In genomic region chr5:179319741-179320281, GRCh38 we compare ENCODE assay signal across 16 cellular contexts. TPM values are rescaled to one million over a fixed set of nuclear protein-coding genes. Genes with fewer than 3 reads are reported as not detected.
DNase-seq lines count a peak whose midpoint lies in the region; ATAC-seq and TF ChIP-seq lines count a peak whose summit lies in the region.
"Had no signal": no experiment of that assay in that cellular context is flagged by ENCODE, and none has a peak within 500 bp of the region (broad histone marks: within the 10 kb centered on the region; RNA-seq: fewer than 3 reads in every experiment).

No MANE protein-coding gene starts in this region.

- peak overlapping the region; percentile 13 for H3K4me2 ChIP-seq in skeletal muscle satellite cell (ENCODE audit: low read length)

- H3K4me1 ChIP-seq in skeletal muscle satellite cell (ENCODE audit: control insufficient read depth, insufficient read depth, low read length) = peaks cover 40% of the 10 kb centered on the region

- ATAC-seq in stimulated activated naive CD8-positive, alpha-beta T cell treated with anti-CD3 and anti-CD28 coated beads, Interleukin-15, Interleukin-2, amounts not matched to agents 100 U/mL and 50 U/mL, for 24 hours = no peak
- no peak for ATAC-seq in GM18505 (IDR thresholded peaks at IDR 0.05; ENCODE audit: unreplicated experiment)
- ATAC-seq: activated naive CD8-positive, alpha-beta T cell treated with anti-CD3 and anti-CD28 coated beads, Interleukin-2, amount 50 U/mL, for 24 hours; GM12878 had no signal

- H3K9me3 ChIP-seq in skeletal muscle satellite cell (replicated peaks; ENCODE audit: low read length) = peaks cover 6% of the 10 kb centered on the region
- H3K9me3 ChIP-seq: heart right ventricle had no signal

- H3K4me3 Mint-ChIP-seq in HFFc6 = peak overlapping the region; percentile 67
- H3K4me3 Mint-ChIP-seq: activated naive CD8-positive, alpha-beta T cell treated with anti-CD3 and anti-CD28 coated beads, Interleukin-2, amount 50 U/mL, for 24 hours had no signal

- H3K27me3 Mint-ChIP-seq in HFFc6 (ENCODE audit: insufficient read depth) = no peaks in the 10 kb centered on the region; the same call in 1 of the 2 replicates

- TF ChIP-seq POLR2A in GM18505 (IDR thresholded peaks at IDR 0.05; ENCODE audit: borderline replicate concordance, extremely low read depth, insufficient read depth, insufficient read length) = no peak

- no peak for TF ChIP-seq CTCF in HFFc6 (IDR thresholded peaks at IDR 0.05)
- no peak for TF ChIP-seq CTCF in cardiac fibroblast (IDR thresholded peaks at IDR 0.05; ENCODE audit: low read depth, low read length)

- peaks cover 8% of the 10 kb centered on the region for H3K36me3 Mint-ChIP-seq in HFFc6 (ENCODE audit: low read depth)

- peaks cover 53% of the 10 kb centered on the region for H3K4me1 Mint-ChIP-seq in HFFc6 (ENCODE audit: low read depth)
- H3K4me1 Mint-ChIP-seq: activated naive CD8-positive, alpha-beta T cell treated with anti-CD3 and anti-CD28 coated beads, Interleukin-2, amount 50 U/mL, for 24 hours had no signal

- no peaks in the 10 kb centered on the region for H3K27me3 ChIP-seq in skeletal muscle satellite cell (ENCODE audit: control insufficient read depth, insufficient read depth, low read length)
- H3K27me3 ChIP-seq: tibial nerve had no signal

- no peak overlapping the region for H3K4me3 ChIP-seq in cardiac fibroblast (replicated peaks in 1 of 2; ENCODE audit: low read depth in 2 of 2, low read length in 2 of 2)
- H3K4me3 ChIP-seq in skeletal muscle satellite cell (ENCODE audit: low read length) = no peak overlapping the region
- H3K4me3 ChIP-seq: GM12878, heart right ventricle, tibial nerve had no signal

- DNase-seq in HFFc6 (peak; percentile 60), cardiac fibroblast (ENCODE audit: low read depth in 2 of 2) (peak; percentile 60 to 73), kidney glomerular epithelial cell (lab: John Stamatoyannopoulos, UW) (peak; percentile 24), T-helper 2 cell (no peak), OCI-M1 (lab: John Stamatoyannopoulos, UW) (no peak)
- DNase-seq in stimulated activated naive CD8-positive, alpha-beta T cell treated with anti-CD3 and anti-CD28 coated beads, Interleukin-15, Interleukin-2, amounts not matched to agents 100 U/mL and 50 U/mL, for 24 hours = no peak
- DNase-seq: activated naive CD8-positive, alpha-beta T cell treated with anti-CD3 and anti-CD28 coated beads, Interleukin-2, amount 50 U/mL, for 24 hours; midbrain; MM.1S; small intestine had no signal

- peaks cover 8% of the 10 kb centered on the region for H3K9me3 Mint-ChIP-seq in HFFc6
- H3K9me3 Mint-ChIP-seq: activated naive CD8-positive, alpha-beta T cell treated with anti-CD3 and anti-CD28 coated beads, Interleukin-2, amount 50 U/mL, for 24 hours had no signal

- H3K9ac ChIP-seq in skeletal muscle satellite cell (ENCODE audit: low read depth, low read length) = peak overlapping the region; percentile 23

- peaks cover 7% of the 10 kb centered on the region for H3K36me3 ChIP-seq in skeletal muscle satellite cell (ENCODE audit: insufficient read depth, low read length)
- H3K36me3 ChIP-seq: heart right ventricle had no signal

- peak overlapping the region; percentile 93 for H3K27ac Mint-ChIP-seq in HFFc6
- H3K27ac Mint-ChIP-seq: activated naive CD8-positive, alpha-beta T cell treated with anti-CD3 and anti-CD28 coated beads, Interleukin-2, amount 50 U/mL, for 24 hours had no signal

RNA-seq across cellular contexts. Expression of gene ADAMTS2, which starts 25.4 kb away (rescaled TPM):
- total RNA-seq in HFFc6 (2021; fragmentation: NEBNext Ultra II Directional; extraction: Animal tissue kit (Norgen Biotek cat#: 25700)) = 10 to 100 TPM; 31.5 to 38.4 (median 34.1) TPM
- 52.0 and 56.0 TPM in 2 replicates for total RNA-seq in skeletal muscle satellite cell (2012; rRNA removed)
- total RNA-seq: NCI-H460 had no signal

Comparison
In these comparisons a context has a peak if more than half of its experiments do, and no peak if none do; other contexts are left out.
1. DNase-seq: peak in HFFc6 (single experiment), cardiac fibroblast (2 of 2) and kidney glomerular epithelial cell (single experiment); none in T-helper 2 cell (0 of 5), stimulated activated naive CD8-positive, alpha-beta T cell treated with anti-CD3 and anti-CD28 coated beads, Interleukin-15, Interleukin-2, amounts not matched to agents 100 U/mL and 50 U/mL, for 24 hours (single experiment) and OCI-M1 (single experiment).